ENCODE assay signal across 13 cellular contexts in the genomic region with DNA sequence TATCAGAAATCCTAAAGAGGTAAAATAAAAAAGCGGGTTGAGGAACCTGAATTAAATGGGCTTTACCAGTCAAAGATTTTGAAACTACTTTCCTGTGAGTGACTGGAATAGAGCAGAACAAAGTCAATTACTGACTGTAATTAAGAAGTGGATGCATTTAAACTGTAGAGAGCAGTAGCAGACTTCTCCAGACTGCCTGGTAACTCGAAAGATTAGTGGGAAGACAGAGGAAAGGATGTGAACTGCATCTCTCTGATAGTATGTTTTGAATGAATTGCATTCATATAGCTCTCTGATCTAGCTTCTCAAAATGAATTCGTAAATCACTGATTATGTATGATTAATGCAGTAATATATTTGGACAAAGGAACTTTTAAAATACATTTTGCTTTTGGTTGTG.
DNase-seq lines count a peak whose midpoint lies in the region; ATAC-seq and TF ChIP-seq lines count a peak whose summit lies in the region.
"Had no signal": no experiment of that assay in that cellular context is flagged by ENCODE, and none has a peak within 500 bp of the region (broad histone marks: within the 10 kb centered on the region; RNA-seq: fewer than 3 reads in every experiment).

No MANE protein-coding gene starts in this region.

- H3K9me3 Mint-ChIP-seq in MCF 10A (ENCODE audit: unreplicated experiment) = no peaks in the 10 kb centered on the region
- H3K9me3 Mint-ChIP-seq: activated naive CD8-positive, alpha-beta T cell treated with anti-CD3 and anti-CD28 coated beads, Interleukin-2, amount 50 U/mL, for 24 hours; naive B cell had no signal

- WGBS in mammary epithelial cell (ENCODE audit: low coverage, missing lambda C conversion rate) = 41% methylated on average over 3 of the region's 3 CpGs
- 48 to 58% methylated on average over 3 of the region's 3 CpGs for WGBS in heart right ventricle, 2 donors
- WGBS in tibial nerve, 2 donors = 38 to 43% methylated on average over 3 of the region's 3 CpGs

- H3K9ac ChIP-seq in mammary epithelial cell (ENCODE audit: insufficient read depth, low read length) = no peak overlapping the region

- H3K9me3 ChIP-seq in mammary epithelial cell (replicated peaks; ENCODE audit: insufficient read depth, low read length) (no peaks in the 10 kb centered on the region), heart right ventricle (no peaks in the 10 kb centered on the region), tibial nerve (no peaks in the 10 kb centered on the region)
- H3K9me3 ChIP-seq: uterus had no signal

- dilution Hi-C loops in mammary epithelial cell (cut with HindIII; ENCODE audit: low sequenced_read_pairs) = no loop called here

- no peaks in the 10 kb centered on the region for H3K27me3 Mint-ChIP-seq in MCF 10A (ENCODE audit: insufficient read depth, unreplicated experiment)
- H3K27me3 Mint-ChIP-seq: activated naive CD8-positive, alpha-beta T cell treated with anti-CD3 and anti-CD28 coated beads, Interleukin-2, amount 50 U/mL, for 24 hours; naive B cell had no signal

- no peaks in the 10 kb centered on the region for H3K79me2 ChIP-seq in mammary epithelial cell (ENCODE audit: insufficient read depth, low read length)

- H3K36me3 Mint-ChIP-seq in MCF 10A (ENCODE audit: insufficient read depth, unreplicated experiment) = peaks cover 3% of the 10 kb centered on the region
- H3K36me3 Mint-ChIP-seq: naive B cell had no signal

- peak in 5 of 8 donors; percentile 31 to 76 (median 64) for ATAC-seq in heart right ventricle
- ATAC-seq in GM21360 (IDR thresholded peaks at IDR 0.05; ENCODE audit: unreplicated experiment) = no peak
- ATAC-seq: activated naive CD8-positive, alpha-beta T cell treated with anti-CD3 and anti-CD28 coated beads, Interleukin-2, amount 50 U/mL, for 24 hours had no signal

- POLR2A ChIA-PET in MCF 10A (lab: Yijun Ruan, JAX) = interaction anchor here (1.3 kb wide), 1 partner anchor 35 kb away, joined by 7 read pairs; no protein-coding TSS in a partner anchor

- no peak for TF ChIP-seq EP300 in tibial nerve (IDR thresholded peaks at IDR 0.05)

- in situ Hi-C loops in mammary epithelial cell (cut with MboI; ENCODE audit: low sequenced_read_pairs in 2 of 2) = no loop called here

- H3K4me3 ChIP-seq in mammary epithelial cell (replicated peaks in 1 of 3; ENCODE audit: insufficient read depth in 1 of 3, low read depth in 2 of 3, low read length in 3 of 3) (no peak overlapping the region), heart right ventricle (no peak overlapping the region), tibial nerve (no peak overlapping the region)
- H3K4me3 ChIP-seq: uterus had no signal

- CTCF ChIA-PET in MCF 10A (lab: Yijun Ruan, JAX) = interaction anchor here (0.5 kb wide), 1 partner anchor 416 kb away, joined by 3 read pairs; no protein-coding TSS in a partner anchor
- CTCF ChIA-PET in mammary epithelial cell (lab: Charles Lee; ENCODE audit: low non-redundant PET) = no interaction called here

- BruUV-seq in MCF 10A (replicated peaks; lab: Mats Ljungman, UMichigan) = no TSS peak
- BruUV-seq in mammary epithelial cell (replicated peaks; lab: Mats Ljungman, UMichigan) = no TSS peak

- no peak overlapping the region for H3K4me2 ChIP-seq in mammary epithelial cell (ENCODE audit: insufficient read depth, low read depth, low read length)

- peak; percentile 6 for DNase-seq in MCF 10A (ENCODE audit: unreplicated experiment)
- DNase-seq in mammary epithelial cell = no peak
- DNase-seq in heart right ventricle = peak in 1 of 2 donors; percentile 6
- DNase-seq in tibial nerve (ENCODE audit: low spot score in 2 of 2) = no peak
- no peak for DNase-seq in GM10266 (ENCODE audit: extremely low spot score)
- no peak for DNase-seq in activated CD4-positive, CD25-positive, alpha-beta regulatory T cell treated with anti-CD3 and anti-CD28 coated beads, Interleukin-2, amount 50 U/mL, for 72 hours
- DNase-seq: activated naive CD8-positive, alpha-beta T cell treated with anti-CD3 and anti-CD28 coated beads, Interleukin-2, amount 50 U/mL, for 24 hours; effector CD4-positive, alpha-beta T cell; naive B cell; stimulated activated CD4-positive, alpha-beta T cell treated with anti-CD3 and anti-CD28 coated beads, Interleukin-12 subunit alpha, Interleukin-12 subunit beta, amount 100 ng/mL, for 4 hours; uterus had no signal

- H3K27ac ChIP-seq in mammary epithelial cell (ENCODE audit: insufficient read depth, low read depth, low read length) (no peak overlapping the region), VCaP (no peak overlapping the region), heart right ventricle (peak overlapping the region in 3 of 10 donors; percentile 15 to 46 (median 21)), tibial nerve (peak overlapping the region; percentile 58 to 82 (median 67))

- H3K27me3 ChIP-seq in mammary epithelial cell (ENCODE audit: insufficient read depth, low read length) (peaks cover 5% of the 10 kb centered on the region), heart right ventricle (no peaks in the 10 kb centered on the region), tibial nerve (no peaks in the 10 kb centered on the region)
- H3K27me3 ChIP-seq: uterus had no signal

- no peak overlapping the region for H3K4me3 Mint-ChIP-seq in MCF 10A (ENCODE audit: unreplicated experiment)
- H3K4me3 Mint-ChIP-seq: activated naive CD8-positive, alpha-beta T cell treated with anti-CD3 and anti-CD28 coated beads, Interleukin-2, amount 50 U/mL, for 24 hours; naive B cell had no signal

- no peak overlapping the region for H2AFZ ChIP-seq in mammary epithelial cell (ENCODE audit: low read depth, low read length)

- no peaks in the 10 kb centered on the region for H3K4me1 ChIP-seq in mammary epithelial cell (ENCODE audit: insufficient read depth, low read length)
- peaks cover 0 to 14% (median 0%) of the 10 kb centered on the region in 9 donors for H3K4me1 ChIP-seq in heart right ventricle
- H3K4me1 ChIP-seq in tibial nerve = peaks cover 0 to 16% (median 0%) of the 10 kb centered on the region in 4 donors
- H3K4me1 ChIP-seq: uterus had no signal

- H3K36me3 ChIP-seq in mammary epithelial cell (ENCODE audit: insufficient read depth, low read length) = no peaks in the 10 kb centered on the region
- H3K36me3 ChIP-seq in heart right ventricle = peaks cover 0 to 21% (median 0%) of the 10 kb centered on the region in 9 donors
- no peaks in the 10 kb centered on the region for H3K36me3 ChIP-seq in tibial nerve
- H3K36me3 ChIP-seq: uterus had no signal

- no peak for TF ChIP-seq POLR2A in tibial nerve (IDR thresholded peaks at IDR 0.05)

- H3K27ac Mint-ChIP-seq in MCF 10A (ENCODE audit: low read depth, unreplicated experiment) = no peak overlapping the region
- H3K27ac Mint-ChIP-seq: activated naive CD8-positive, alpha-beta T cell treated with anti-CD3 and anti-CD28 coated beads, Interleukin-2, amount 50 U/mL, for 24 hours had no signal

- H3K4me1 Mint-ChIP-seq in MCF 10A (ENCODE audit: insufficient read depth, unreplicated experiment) = peaks cover 13% of the 10 kb centered on the region

- TF ChIP-seq CTCF in MCF 10A (IDR thresholded peaks at IDR 0.05; ENCODE audit: unreplicated experiment) = no peak
- TF ChIP-seq CTCF in mammary epithelial cell (conservative IDR thresholded peaks at IDR 0.05 in 1 of 2, IDR thresholded peaks at IDR 0.05 in 1 of 2; ENCODE audit: extremely low read depth in 1 of 2, insufficient read depth in 1 of 2, low read depth in 1 of 2, low read length in 2 of 2) = peak in 1 of 2 donors; percentile 8
- TF ChIP-seq CTCF in VCaP (conservative IDR thresholded peaks at IDR 0.05) = peak; percentile 38
- peak in 4 of 9 donors; percentile 22 to 51 (median 38) for TF ChIP-seq CTCF in heart right ventricle (IDR thresholded peaks at IDR 0.05)
- TF ChIP-seq CTCF in tibial nerve (IDR thresholded peaks at IDR 0.05) = peak; percentile 20 to 52 (median 38)
- TF ChIP-seq CTCF in GM10266 (IDR thresholded peaks at IDR 0.05; ENCODE audit: control insufficient read depth, insufficient read depth, low read depth, missing control alignments) = no peak

- no peaks in the 10 kb centered on the region for H4K20me1 ChIP-seq in mammary epithelial cell (ENCODE audit: insufficient read depth, low read length)

- intact Hi-C loops in MCF 10A (cut with micrococcal nuclease) (no loop called here), mammary epithelial cell (cut with micrococcal nuclease) (no loop called here), heart right ventricle (cut with DNase I) (loop anchor here in 2 of 10 donors (5.0 to 10.0 kb wide), 4 partner anchors 82 to 1089 kb away; a partner anchor contains a TSS)

Comparison
In these comparisons a context has a peak if more than half of its experiments do, and no peak if none do; other contexts are left out.
1. CTCF ChIP-seq: peak in VCaP (single experiment) and tibial nerve (5 of 5); none in MCF 10A (single experiment) and GM10266 (single experiment).
2. H3K27ac ChIP-seq: peak in tibial nerve (4 of 4); none in mammary epithelial cell (single experiment) and VCaP (single experiment).